Comparison of ENCODE assay signal across 8 cellular contexts in genomic region chr3:15427182-15427880, GRCh38. TPM values are rescaled to one million over a fixed set of nuclear protein-coding genes. Genes with fewer than 3 reads are reported as not detected.
DNase-seq lines count a peak whose midpoint lies in the region; ATAC-seq and TF ChIP-seq lines count a peak whose summit lies in the region.

Gene EAF1, plus strand, starts transcription at chr3:15427598. Its CDS starts 182 bp downstream, at chr3:15427780.
Gene METTL6, minus strand, starts transcription at chr3:15427544. Its CDS starts 1,033 bp downstream, at chr3:15426511.

- ATAC-seq in GM21529 (IDR thresholded peaks at IDR 0.05; ENCODE audit: unreplicated experiment) (peak; percentile 92), natural killer cell (peak; percentile 76 to 89 (median 84))

- DNase-seq in DMS 273 (lab: John Stamatoyannopoulos, UW; ENCODE audit: unreplicated experiment) (peak; percentile 90), RPMI7951 (ENCODE audit: low read depth) (peak; percentile 84), fibroblast of mammary gland (ENCODE audit: low read depth) (peak; percentile 74), natural killer cell (peak; percentile 78)
- DNase-seq in activated T-helper 1 cell treated with anti-CD3 and anti-CD28 coated beads, Interleukin-12 subunit alpha, Interleukin-12 subunit beta, Interleukin-2, Interleukin-4 antibody, amounts not matched to agents 30 ng/mL and 10 ng/mL and 1 ng/mL, durations not matched to agents 14 hours and 24 hours and 36 hours (ENCODE audit: low spot score) = peak; percentile 81
- DNase-seq in stimulated activated naive CD4-positive, alpha-beta T cell treated with Interleukin-2 at 50 U/mL for 16 hours (lab: John Stamatoyannopoulos, UW) = peak; percentile 81

- H3K4me3 Mint-ChIP-seq in activated T-helper 1 cell treated with anti-CD3 and anti-CD28 coated beads, Interleukin-12 subunit alpha, Interleukin-12 subunit beta, Interleukin-2, Interleukin-4 antibody, amounts not matched to agents 30 ng/mL and 10 ng/mL and 1 ng/mL, durations not matched to agents 14 hours and 24 hours and 36 hours = peak within 1 kb of the TSS; percentile 97
- H3K4me3 Mint-ChIP-seq in natural killer cell = peak within 1 kb of the TSS; percentile 98

- peak within 1 kb of the TSS; percentile 99 for H3K4me3 ChIP-seq in fibroblast of mammary gland (ENCODE audit: control insufficient read depth, low read depth, low read length)

- intact Hi-C loops in activated T-helper 1 cell treated with anti-CD3 and anti-CD28 coated beads, Interleukin-12 subunit alpha, Interleukin-12 subunit beta, Interleukin-2, Interleukin-4 antibody, amounts not matched to agents 30 ng/mL and 10 ng/mL and 1 ng/mL, durations not matched to agents 14 hours and 24 hours and 36 hours (cut with micrococcal nuclease) = loop anchor here (1.0 to 5.0 kb wide), 11 partner anchors 49 to 480 kb away; partner anchors contain the start of genes BTD, CAPN7, HACL1 and NR2C2
- intact Hi-C loops in natural killer cell (cut with micrococcal nuclease) = loop anchor here (1.0 kb wide), 2 partner anchors 49 to 130 kb away; no protein-coding TSS in a partner anchor

- no peak for TF ChIP-seq RAD21 in Ishikawa (IDR thresholded peaks at IDR 0.05; ENCODE audit: low read depth)

- H3K4me1 Mint-ChIP-seq in activated T-helper 1 cell treated with anti-CD3 and anti-CD28 coated beads, Interleukin-12 subunit alpha, Interleukin-12 subunit beta, Interleukin-2, Interleukin-4 antibody, amounts not matched to agents 30 ng/mL and 10 ng/mL and 1 ng/mL, durations not matched to agents 14 hours and 24 hours and 36 hours (ENCODE audit: low read depth) = peaks cover 61% of the 10 kb centered on the region
- H3K4me1 Mint-ChIP-seq in natural killer cell = peaks cover 56 to 61% of the 10 kb centered on the region in 2 donors

- H3K36me3 Mint-ChIP-seq in activated T-helper 1 cell treated with anti-CD3 and anti-CD28 coated beads, Interleukin-12 subunit alpha, Interleukin-12 subunit beta, Interleukin-2, Interleukin-4 antibody, amounts not matched to agents 30 ng/mL and 10 ng/mL and 1 ng/mL, durations not matched to agents 14 hours and 24 hours and 36 hours (ENCODE audit: low read depth) = peaks cover 32% of the 10 kb centered on the region
- H3K36me3 Mint-ChIP-seq in natural killer cell = no peaks in the 10 kb centered on the region

- no peak for TF ChIP-seq EP300 in Ishikawa (IDR thresholded peaks at IDR 0.05; ENCODE audit: borderline replicate concordance)

- no peaks in the 10 kb centered on the region for H3K27me3 Mint-ChIP-seq in activated T-helper 1 cell treated with anti-CD3 and anti-CD28 coated beads, Interleukin-12 subunit alpha, Interleukin-12 subunit beta, Interleukin-2, Interleukin-4 antibody, amounts not matched to agents 30 ng/mL and 10 ng/mL and 1 ng/mL, durations not matched to agents 14 hours and 24 hours and 36 hours (ENCODE audit: insufficient read depth)
- H3K27me3 Mint-ChIP-seq in natural killer cell (ENCODE audit: low read depth in 2 of 2) = no peaks in the 10 kb centered on the region

- TF ChIP-seq CTCF in fibroblast of mammary gland (conservative IDR thresholded peaks at IDR 0.05; ENCODE audit: control insufficient read depth, insufficient read depth, low read depth, low read length) (peak; percentile 9), natural killer cell (IDR thresholded peaks at IDR 0.05) (peak; percentile 29)

- peak within 1 kb of the TSS; percentile 96 for H3K27ac Mint-ChIP-seq in activated T-helper 1 cell treated with anti-CD3 and anti-CD28 coated beads, Interleukin-12 subunit alpha, Interleukin-12 subunit beta, Interleukin-2, Interleukin-4 antibody, amounts not matched to agents 30 ng/mL and 10 ng/mL and 1 ng/mL, durations not matched to agents 14 hours and 24 hours and 36 hours
- peak within 1 kb of the TSS; percentile 96 to 97 for H3K27ac Mint-ChIP-seq in natural killer cell

- no peaks in the 10 kb centered on the region for H3K9me3 Mint-ChIP-seq in activated T-helper 1 cell treated with anti-CD3 and anti-CD28 coated beads, Interleukin-12 subunit alpha, Interleukin-12 subunit beta, Interleukin-2, Interleukin-4 antibody, amounts not matched to agents 30 ng/mL and 10 ng/mL and 1 ng/mL, durations not matched to agents 14 hours and 24 hours and 36 hours
- H3K9me3 Mint-ChIP-seq in natural killer cell = no peaks in the 10 kb centered on the region

TF ChIP-seq in Ishikawa, 13 proteins besides CTCF, POLR2A, EP300 and RAD21:
- TF ChIP-seq EGR1 (IDR thresholded peaks at IDR 0.05) (0 out of 2 replicates have a peak, but pooled peaks have one; percentile 58), YY1 (IDR thresholded peaks at IDR 0.05; ENCODE audit: low read depth) (peak; percentile 75; the same call in 1 of the 2 replicates), REST (IDR thresholded peaks at IDR 0.05; ENCODE audit: low read depth) (no peak), FOXM1 (IDR thresholded peaks at IDR 0.05; ENCODE audit: borderline replicate concordance, low read depth) (no peak), USF1 (IDR thresholded peaks at IDR 0.05) (no peak), CREB1 (IDR thresholded peaks at IDR 0.05; ENCODE audit: low read depth) (no peak), TAF1 (IDR thresholded peaks at IDR 0.05; ENCODE audit: low read depth) (peak; percentile 76; the same call in 1 of the 2 replicates), TCF12 (IDR thresholded peaks at IDR 0.05; ENCODE audit: low read depth) (0 out of 2 replicates have a peak, but pooled peaks have one; percentile 2), ZBTB7A (IDR thresholded peaks at IDR 0.05; ENCODE audit: low read depth) (no peak), CEBPB (IDR thresholded peaks at IDR 0.05) (no peak), TEAD4 (IDR thresholded peaks at IDR 0.05) (0 out of 2 replicates have a peak, but pooled peaks have one; percentile 34), MAX (IDR thresholded peaks at IDR 0.05) (peak; percentile 66), NFIC (IDR thresholded peaks at IDR 0.05) (no peak)
TF ChIP-seq in Ishikawa: peak in this region for 6.

RNA-seq across cellular contexts. Expression of gene EAF1, which starts in this region (rescaled TPM):
- 26.0 and 27.6 TPM in 2 replicates for total RNA-seq in RPMI7951 (2014; rRNA removed; shearing (Covaris generic))
- 27.3 and 27.8 TPM in 2 replicates for total RNA-seq in activated T-helper 1 cell treated with anti-CD3 and anti-CD28 coated beads, Interleukin-12 subunit alpha, Interleukin-12 subunit beta, Interleukin-2, Interleukin-4 antibody, amounts not matched to agents 30 ng/mL and 10 ng/mL and 1 ng/mL, durations not matched to agents 14 hours and 24 hours and 36 hours
- total RNA-seq in natural killer cell = 10 to 100 TPM; 39.7 to 45.8 (median 41.5) TPM

RNA-seq across cellular contexts. Expression of gene METTL6, which starts in this region (rescaled TPM):
- 43.3 and 48.1 TPM in 2 replicates for total RNA-seq in RPMI7951 (2014; rRNA removed; shearing (Covaris generic))
- total RNA-seq in activated T-helper 1 cell treated with anti-CD3 and anti-CD28 coated beads, Interleukin-12 subunit alpha, Interleukin-12 subunit beta, Interleukin-2, Interleukin-4 antibody, amounts not matched to agents 30 ng/mL and 10 ng/mL and 1 ng/mL, durations not matched to agents 14 hours and 24 hours and 36 hours = 15.0 and 15.8 TPM in 2 replicates
- total RNA-seq in natural killer cell = 10 to 100 TPM in 2 of 3 donors, 1 to 10 TPM in 1; 9.8 to 13.3 (median 11.8) TPM

Comparison
In these comparisons a context has a peak if more than half of its experiments do, and no peak if none do; other contexts are left out.
1. Peak in every context shown above with its lines: DNase-seq, ATAC-seq and H3K4me3 ChIP-seq.